In the genomic region with DNA sequence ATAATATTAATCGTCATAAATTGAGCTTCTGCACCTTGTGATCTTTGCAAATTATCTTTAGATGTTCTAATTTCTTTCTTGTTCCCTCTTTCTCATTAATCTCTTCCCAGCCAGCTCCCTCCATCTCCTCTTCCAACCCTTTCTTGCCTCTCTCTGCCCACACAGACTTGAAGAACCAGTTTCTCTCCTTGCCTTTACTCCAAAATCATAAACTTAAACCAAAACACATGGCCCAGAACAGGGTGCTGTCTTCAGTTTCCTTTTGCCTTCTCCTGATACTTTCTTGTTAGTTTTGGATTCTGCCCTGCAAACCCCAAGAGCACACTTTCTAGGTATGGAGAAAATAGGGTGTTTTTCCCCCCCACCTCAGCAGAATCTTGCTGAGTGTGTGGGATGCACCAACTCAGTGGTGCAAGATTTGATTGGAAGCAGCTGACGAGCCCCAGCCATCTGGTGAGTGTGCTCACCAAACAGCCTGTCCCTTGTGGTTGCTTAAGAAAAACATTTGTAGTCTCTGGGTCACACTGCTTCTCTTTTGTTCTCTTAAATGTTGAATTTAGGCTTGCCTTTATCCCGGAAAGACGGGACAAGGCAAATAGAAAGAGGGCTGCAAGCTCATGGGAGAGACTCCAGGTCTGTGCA, we compare ENCODE assay signal across 1 cellular context.
TF ChIP-seq lines count a peak whose summit lies in the region.

No MANE protein-coding gene starts in this region.

TF ChIP-seq in WTC11, 78 proteins besides CTCF, POLR2A, EP300 and RAD21 (continued from another document):
- TF ChIP-seq, protein P1, sequence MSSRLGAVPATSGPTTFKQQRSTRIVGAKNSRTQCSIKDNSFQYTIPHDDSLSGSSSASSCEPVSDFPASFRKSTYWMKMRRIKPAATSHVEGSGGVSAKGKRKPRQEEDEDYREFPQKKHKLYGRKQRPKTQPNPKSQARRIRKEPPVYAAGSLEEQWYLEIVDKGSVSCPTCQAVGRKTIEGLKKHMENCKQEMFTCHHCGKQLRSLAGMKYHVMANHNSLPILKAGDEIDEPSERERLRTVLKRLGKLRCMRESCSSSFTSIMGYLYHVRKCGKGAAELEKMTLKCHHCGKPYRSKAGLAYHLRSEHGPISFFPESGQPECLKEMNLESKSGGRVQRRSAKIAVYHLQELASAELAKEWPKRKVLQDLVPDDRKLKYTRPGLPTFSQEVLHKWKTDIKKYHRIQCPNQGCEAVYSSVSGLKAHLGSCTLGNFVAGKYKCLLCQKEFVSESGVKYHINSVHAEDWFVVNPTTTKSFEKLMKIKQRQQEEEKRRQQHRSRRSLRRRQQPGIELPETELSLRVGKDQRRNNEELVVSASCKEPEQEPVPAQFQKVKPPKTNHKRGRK (CRISPR knock-in tag; IDR thresholded peaks at IDR 0.05; ENCODE audit: borderline replicate concordance) = no peak
- no peak for TF ChIP-seq TP53 (CRISPR knock-in tag; IDR thresholded peaks at IDR 0.05)
- TF ChIP-seq MYBL2 (CRISPR knock-in tag; IDR thresholded peaks at IDR 0.05) = no peak
- TF ChIP-seq, protein P2, sequence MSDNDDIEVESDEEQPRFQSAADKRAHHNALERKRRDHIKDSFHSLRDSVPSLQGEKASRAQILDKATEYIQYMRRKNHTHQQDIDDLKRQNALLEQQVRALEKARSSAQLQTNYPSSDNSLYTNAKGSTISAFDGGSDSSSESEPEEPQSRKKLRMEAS (CRISPR knock-in tag; IDR thresholded peaks at IDR 0.05) = no peak
- TF ChIP-seq SOX15 (CRISPR knock-in tag; IDR thresholded peaks at IDR 0.05) = no peak
- no peak for TF ChIP-seq GTF2I (CRISPR knock-in tag; conservative IDR thresholded peaks at IDR 0.05)
- TF ChIP-seq ZNF317 (CRISPR knock-in tag; IDR thresholded peaks at IDR 0.05; ENCODE audit: borderline replicate concordance, low read depth) = no peak
- TF ChIP-seq, protein P3, sequence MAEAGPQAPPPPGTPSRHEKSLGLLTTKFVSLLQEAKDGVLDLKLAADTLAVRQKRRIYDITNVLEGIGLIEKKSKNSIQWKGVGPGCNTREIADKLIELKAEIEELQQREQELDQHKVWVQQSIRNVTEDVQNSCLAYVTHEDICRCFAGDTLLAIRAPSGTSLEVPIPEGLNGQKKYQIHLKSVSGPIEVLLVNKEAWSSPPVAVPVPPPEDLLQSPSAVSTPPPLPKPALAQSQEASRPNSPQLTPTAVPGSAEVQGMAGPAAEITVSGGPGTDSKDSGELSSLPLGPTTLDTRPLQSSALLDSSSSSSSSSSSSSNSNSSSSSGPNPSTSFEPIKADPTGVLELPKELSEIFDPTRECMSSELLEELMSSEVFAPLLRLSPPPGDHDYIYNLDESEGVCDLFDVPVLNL (CRISPR knock-in tag; IDR thresholded peaks at IDR 0.05; ENCODE audit: borderline replicate concordance, low read depth) = no peak
- TF ChIP-seq EMX1 (CRISPR knock-in tag; IDR thresholded peaks at IDR 0.05) = no peak
- TF ChIP-seq, protein P4, sequence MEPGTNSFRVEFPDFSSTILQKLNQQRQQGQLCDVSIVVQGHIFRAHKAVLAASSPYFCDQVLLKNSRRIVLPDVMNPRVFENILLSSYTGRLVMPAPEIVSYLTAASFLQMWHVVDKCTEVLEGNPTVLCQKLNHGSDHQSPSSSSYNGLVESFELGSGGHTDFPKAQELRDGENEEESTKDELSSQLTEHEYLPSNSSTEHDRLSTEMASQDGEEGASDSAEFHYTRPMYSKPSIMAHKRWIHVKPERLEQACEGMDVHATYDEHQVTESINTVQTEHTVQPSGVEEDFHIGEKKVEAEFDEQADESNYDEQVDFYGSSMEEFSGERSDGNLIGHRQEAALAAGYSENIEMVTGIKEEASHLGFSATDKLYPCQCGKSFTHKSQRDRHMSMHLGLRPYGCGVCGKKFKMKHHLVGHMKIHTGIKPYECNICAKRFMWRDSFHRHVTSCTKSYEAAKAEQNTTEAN (CRISPR knock-in tag; IDR thresholded peaks at IDR 0.05) = no peak
- TF ChIP-seq ZNF263 (CRISPR knock-in tag; IDR thresholded peaks at IDR 0.05; ENCODE audit: low read depth) = no peak
- TF ChIP-seq CREM (CRISPR knock-in tag; IDR thresholded peaks at IDR 0.05) = no peak
- TF ChIP-seq, protein P5, sequence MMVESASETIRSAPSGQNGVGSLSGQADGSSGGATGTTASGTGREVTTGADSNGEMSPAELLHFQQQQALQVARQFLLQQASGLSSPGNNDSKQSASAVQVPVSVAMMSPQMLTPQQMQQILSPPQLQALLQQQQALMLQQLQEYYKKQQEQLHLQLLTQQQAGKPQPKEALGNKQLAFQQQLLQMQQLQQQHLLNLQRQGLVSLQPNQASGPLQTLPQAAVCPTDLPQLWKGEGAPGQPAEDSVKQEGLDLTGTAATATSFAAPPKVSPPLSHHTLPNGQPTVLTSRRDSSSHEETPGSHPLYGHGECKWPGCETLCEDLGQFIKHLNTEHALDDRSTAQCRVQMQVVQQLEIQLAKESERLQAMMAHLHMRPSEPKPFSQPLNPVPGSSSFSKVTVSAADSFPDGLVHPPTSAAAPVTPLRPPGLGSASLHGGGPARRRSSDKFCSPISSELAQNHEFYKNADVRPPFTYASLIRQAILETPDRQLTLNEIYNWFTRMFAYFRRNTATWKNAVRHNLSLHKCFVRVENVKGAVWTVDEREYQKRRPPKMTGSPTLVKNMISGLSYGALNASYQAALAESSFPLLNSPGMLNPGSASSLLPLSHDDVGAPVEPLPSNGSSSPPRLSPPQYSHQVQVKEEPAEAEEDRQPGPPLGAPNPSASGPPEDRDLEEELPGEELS (CRISPR knock-in tag; IDR thresholded peaks at IDR 0.05) = no peak
